1 cellular context compared by ENCODE assay signal in the genomic region with DNA sequence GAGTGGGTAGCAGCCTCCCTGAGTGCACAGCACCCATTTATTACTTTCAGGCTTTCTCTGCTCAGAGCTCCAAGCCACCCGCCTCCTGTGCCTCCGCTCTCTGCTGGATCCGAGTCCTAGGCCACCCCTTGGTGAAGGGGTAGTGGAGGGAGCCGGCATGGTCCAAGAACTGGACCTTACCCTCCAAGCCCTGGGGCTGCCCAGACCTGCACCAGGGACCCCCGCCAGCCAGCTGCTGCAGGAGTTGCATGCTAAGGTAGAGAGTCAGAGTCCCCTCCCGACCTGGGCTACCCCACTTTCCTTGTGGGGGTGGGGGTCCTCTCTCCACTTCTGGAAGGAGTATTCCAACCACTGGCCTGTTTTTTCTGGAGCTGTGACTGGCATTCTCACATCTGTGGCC.
TF ChIP-seq lines count a peak whose summit lies in the region.

No MANE protein-coding gene starts in this region.

TF ChIP-seq in GM23338, 12 proteins besides CTCF, POLR2A, EP300 and RAD21 (continued from another document):
- TF ChIP-seq, protein P1, sequence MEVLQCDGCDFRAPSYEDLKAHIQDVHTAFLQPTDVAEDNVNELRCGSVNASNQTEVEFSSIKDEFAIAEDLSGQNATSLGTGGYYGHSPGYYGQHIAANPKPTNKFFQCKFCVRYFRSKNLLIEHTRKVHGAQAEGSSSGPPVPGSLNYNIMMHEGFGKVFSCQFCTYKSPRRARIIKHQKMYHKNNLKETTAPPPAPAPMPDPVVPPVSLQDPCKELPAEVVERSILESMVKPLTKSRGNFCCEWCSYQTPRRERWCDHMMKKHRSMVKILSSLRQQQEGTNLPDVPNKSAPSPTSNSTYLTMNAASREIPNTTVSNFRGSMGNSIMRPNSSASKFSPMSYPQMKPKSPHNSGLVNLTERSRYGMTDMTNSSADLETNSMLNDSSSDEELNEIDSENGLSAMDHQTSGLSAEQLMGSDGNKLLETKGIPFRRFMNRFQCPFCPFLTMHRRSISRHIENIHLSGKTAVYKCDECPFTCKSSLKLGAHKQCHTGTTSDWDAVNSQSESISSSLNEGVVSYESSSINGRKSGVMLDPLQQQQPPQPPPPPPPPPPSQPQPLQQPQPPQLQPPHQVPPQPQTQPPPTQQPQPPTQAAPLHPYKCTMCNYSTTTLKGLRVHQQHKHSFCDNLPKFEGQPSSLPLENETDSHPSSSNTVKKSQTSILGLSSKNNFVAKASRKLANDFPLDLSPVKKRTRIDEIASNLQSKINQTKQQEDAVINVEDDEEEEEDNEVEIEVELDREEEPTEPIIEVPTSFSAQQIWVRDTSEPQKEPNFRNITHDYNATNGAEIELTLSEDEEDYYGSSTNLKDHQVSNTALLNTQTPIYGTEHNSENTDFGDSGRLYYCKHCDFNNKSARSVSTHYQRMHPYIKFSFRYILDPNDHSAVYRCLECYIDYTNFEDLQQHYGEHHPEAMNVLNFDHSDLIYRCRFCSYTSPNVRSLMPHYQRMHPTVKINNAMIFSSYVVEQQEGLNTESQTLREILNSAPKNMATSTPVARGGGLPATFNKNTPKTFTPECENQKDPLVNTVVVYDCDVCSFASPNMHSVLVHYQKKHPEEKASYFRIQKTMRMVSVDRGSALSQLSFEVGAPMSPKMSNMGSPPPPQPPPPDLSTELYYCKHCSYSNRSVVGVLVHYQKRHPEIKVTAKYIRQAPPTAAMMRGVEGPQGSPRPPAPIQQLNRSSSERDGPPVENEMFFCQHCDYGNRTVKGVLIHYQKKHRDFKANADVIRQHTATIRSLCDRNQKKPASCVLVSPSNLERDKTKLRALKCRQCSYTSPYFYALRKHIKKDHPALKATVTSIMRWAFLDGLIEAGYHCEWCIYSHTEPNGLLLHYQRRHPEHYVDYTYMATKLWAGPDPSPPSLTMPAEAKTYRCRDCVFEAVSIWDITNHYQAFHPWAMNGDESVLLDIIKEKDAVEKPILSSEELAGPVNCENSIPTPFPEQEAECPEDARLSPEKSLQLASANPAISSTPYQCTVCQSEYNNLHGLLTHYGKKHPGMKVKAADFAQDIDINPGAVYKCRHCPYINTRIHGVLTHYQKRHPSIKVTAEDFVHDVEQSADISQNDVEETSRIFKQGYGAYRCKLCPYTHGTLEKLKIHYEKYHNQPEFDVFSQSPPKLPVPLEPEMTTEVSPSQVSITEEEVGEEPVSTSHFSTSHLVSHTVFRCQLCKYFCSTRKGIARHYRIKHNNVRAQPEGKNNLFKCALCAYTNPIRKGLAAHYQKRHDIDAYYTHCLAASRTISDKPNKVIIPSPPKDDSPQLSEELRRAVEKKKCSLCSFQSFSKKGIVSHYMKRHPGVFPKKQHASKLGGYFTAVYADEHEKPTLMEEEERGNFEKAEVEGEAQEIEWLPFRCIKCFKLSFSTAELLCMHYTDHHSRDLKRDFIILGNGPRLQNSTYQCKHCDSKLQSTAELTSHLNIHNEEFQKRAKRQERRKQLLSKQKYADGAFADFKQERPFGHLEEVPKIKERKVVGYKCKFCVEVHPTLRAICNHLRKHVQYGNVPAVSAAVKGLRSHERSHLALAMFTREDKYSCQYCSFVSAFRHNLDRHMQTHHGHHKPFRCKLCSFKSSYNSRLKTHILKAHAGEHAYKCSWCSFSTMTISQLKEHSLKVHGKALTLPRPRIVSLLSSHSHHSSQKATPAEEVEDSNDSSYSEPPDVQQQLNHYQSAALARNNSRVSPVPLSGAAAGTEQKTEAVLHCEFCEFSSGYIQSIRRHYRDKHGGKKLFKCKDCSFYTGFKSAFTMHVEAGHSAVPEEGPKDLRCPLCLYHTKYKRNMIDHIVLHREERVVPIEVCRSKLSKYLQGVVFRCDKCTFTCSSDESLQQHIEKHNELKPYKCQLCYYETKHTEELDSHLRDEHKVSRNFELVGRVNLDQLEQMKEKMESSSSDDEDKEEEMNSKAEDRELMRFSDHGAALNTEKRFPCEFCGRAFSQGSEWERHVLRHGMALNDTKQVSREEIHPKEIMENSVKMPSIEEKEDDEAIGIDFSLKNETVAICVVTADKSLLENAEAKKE (CRISPR knock-in tag; IDR thresholded peaks at IDR 0.05), result no peak
- TF ChIP-seq EZH2phosphoT487 (IDR thresholded peaks at IDR 0.05; ENCODE audit: unreplicated experiment), result no peak
- TF ChIP-seq, protein P2, sequence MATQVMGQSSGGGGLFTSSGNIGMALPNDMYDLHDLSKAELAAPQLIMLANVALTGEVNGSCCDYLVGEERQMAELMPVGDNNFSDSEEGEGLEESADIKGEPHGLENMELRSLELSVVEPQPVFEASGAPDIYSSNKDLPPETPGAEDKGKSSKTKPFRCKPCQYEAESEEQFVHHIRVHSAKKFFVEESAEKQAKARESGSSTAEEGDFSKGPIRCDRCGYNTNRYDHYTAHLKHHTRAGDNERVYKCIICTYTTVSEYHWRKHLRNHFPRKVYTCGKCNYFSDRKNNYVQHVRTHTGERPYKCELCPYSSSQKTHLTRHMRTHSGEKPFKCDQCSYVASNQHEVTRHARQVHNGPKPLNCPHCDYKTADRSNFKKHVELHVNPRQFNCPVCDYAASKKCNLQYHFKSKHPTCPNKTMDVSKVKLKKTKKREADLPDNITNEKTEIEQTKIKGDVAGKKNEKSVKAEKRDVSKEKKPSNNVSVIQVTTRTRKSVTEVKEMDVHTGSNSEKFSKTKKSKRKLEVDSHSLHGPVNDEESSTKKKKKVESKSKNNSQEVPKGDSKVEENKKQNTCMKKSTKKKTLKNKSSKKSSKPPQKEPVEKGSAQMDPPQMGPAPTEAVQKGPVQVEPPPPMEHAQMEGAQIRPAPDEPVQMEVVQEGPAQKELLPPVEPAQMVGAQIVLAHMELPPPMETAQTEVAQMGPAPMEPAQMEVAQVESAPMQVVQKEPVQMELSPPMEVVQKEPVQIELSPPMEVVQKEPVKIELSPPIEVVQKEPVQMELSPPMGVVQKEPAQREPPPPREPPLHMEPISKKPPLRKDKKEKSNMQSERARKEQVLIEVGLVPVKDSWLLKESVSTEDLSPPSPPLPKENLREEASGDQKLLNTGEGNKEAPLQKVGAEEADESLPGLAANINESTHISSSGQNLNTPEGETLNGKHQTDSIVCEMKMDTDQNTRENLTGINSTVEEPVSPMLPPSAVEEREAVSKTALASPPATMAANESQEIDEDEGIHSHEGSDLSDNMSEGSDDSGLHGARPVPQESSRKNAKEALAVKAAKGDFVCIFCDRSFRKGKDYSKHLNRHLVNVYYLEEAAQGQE (IDR thresholded peaks at IDR 0.05; ENCODE audit: unreplicated experiment), result no peak
- TF ChIP-seq ZNF114 (CRISPR knock-in tag; IDR thresholded peaks at IDR 0.05), result no peak
- TF ChIP-seq EZH2 (IDR thresholded peaks at IDR 0.05; ENCODE audit: low read depth, unreplicated experiment), result no peak
- TF ChIP-seq JUNB (IDR thresholded peaks at IDR 0.05; ENCODE audit: unreplicated experiment), result no peak
- TF ChIP-seq STAT1 (IDR thresholded peaks at IDR 0.05; ENCODE audit: unreplicated experiment), result no peak
- TF ChIP-seq, protein P3, sequence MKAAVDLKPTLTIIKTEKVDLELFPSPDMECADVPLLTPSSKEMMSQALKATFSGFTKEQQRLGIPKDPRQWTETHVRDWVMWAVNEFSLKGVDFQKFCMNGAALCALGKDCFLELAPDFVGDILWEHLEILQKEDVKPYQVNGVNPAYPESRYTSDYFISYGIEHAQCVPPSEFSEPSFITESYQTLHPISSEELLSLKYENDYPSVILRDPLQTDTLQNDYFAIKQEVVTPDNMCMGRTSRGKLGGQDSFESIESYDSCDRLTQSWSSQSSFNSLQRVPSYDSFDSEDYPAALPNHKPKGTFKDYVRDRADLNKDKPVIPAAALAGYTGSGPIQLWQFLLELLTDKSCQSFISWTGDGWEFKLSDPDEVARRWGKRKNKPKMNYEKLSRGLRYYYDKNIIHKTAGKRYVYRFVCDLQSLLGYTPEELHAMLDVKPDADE (IDR thresholded peaks at IDR 0.05), result no peak
